1 cellular context compared by ENCODE assay signal in genomic region chr1:15837931-15838330, GRCh38.
TF ChIP-seq lines count a peak whose summit lies in the region.

No MANE protein-coding gene starts in this region.

TF ChIP-seq in GM23338, 12 proteins besides CTCF, POLR2A, EP300 and RAD21 (continued from another document):
- TF ChIP-seq JUNB (IDR thresholded peaks at IDR 0.05; ENCODE audit: unreplicated experiment) (no peak), EZH2phosphoT487 (IDR thresholded peaks at IDR 0.05; ENCODE audit: unreplicated experiment) (no peak), ZNF114 (CRISPR knock-in tag; IDR thresholded peaks at IDR 0.05) (no peak), ZNF462 (CRISPR knock-in tag; IDR thresholded peaks at IDR 0.05) (no peak)
- TF ChIP-seq, protein P1, sequence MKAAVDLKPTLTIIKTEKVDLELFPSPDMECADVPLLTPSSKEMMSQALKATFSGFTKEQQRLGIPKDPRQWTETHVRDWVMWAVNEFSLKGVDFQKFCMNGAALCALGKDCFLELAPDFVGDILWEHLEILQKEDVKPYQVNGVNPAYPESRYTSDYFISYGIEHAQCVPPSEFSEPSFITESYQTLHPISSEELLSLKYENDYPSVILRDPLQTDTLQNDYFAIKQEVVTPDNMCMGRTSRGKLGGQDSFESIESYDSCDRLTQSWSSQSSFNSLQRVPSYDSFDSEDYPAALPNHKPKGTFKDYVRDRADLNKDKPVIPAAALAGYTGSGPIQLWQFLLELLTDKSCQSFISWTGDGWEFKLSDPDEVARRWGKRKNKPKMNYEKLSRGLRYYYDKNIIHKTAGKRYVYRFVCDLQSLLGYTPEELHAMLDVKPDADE (IDR thresholded peaks at IDR 0.05), result no peak
